ENCODE assay signal across 1 cellular context in genomic region chr9:35658144-35658893, GRCh38.
TF ChIP-seq lines count a peak whose summit lies in the region.

CCDC107 (plus strand) TSS chr9:35658292; CDS start chr9:35658380, 88 bp downstream.

TF ChIP-seq in HepG2, 621 proteins besides CTCF, POLR2A, EP300 and RAD21 (continued from another document and continues in another):
- no peak; the same call in 1 of the 2 replicates for TF ChIP-seq ZNF704 (CRISPR knock-in tag; IDR thresholded peaks at IDR 0.05; ENCODE audit: borderline replicate concordance)
- TF ChIP-seq ARID2 (CRISPR knock-in tag; IDR thresholded peaks at IDR 0.05; ENCODE audit: borderline replicate concordance) = no peak
- no peak for TF ChIP-seq RCOR2 (CRISPR knock-in tag; IDR thresholded peaks at IDR 0.05)
- no peak for TF ChIP-seq HNRNPH1 (optimal IDR thresholded peaks at IDR 0.05; ENCODE audit: low read depth, low read length)
- 0 out of 2 replicates have a peak, but pooled peaks have one; percentile 17 for TF ChIP-seq IRF2 (CRISPR knock-in tag; IDR thresholded peaks at IDR 0.05)
- TF ChIP-seq NFRKB (IDR thresholded peaks at IDR 0.05) = no peak
- no peak for TF ChIP-seq ZNF251 (CRISPR knock-in tag; IDR thresholded peaks at IDR 0.05)
- TF ChIP-seq HOXD1 (CRISPR knock-in tag; IDR thresholded peaks at IDR 0.05) = no peak
- TF ChIP-seq NFE2L1 (CRISPR knock-in tag; IDR thresholded peaks at IDR 0.05; ENCODE audit: borderline replicate concordance) = no peak
- TF ChIP-seq ZSCAN29 (CRISPR knock-in tag; conservative IDR thresholded peaks at IDR 0.05) = no peak
- TF ChIP-seq ZNF792 (CRISPR knock-in tag; IDR thresholded peaks at IDR 0.05) = no peak
- no peak for TF ChIP-seq ATF1 (CRISPR knock-in tag; IDR thresholded peaks at IDR 0.05)
- TF ChIP-seq TBX2 (CRISPR knock-in tag; IDR thresholded peaks at IDR 0.05; ENCODE audit: borderline replicate concordance) = peak; percentile 61
- no peak for TF ChIP-seq ZBTB39 (CRISPR knock-in tag; IDR thresholded peaks at IDR 0.05)
- no peak; the same call in 1 of the 2 replicates for TF ChIP-seq TFE3 (CRISPR knock-in tag; IDR thresholded peaks at IDR 0.05)
- TF ChIP-seq NAIF1 (CRISPR knock-in tag; IDR thresholded peaks at IDR 0.05; ENCODE audit: borderline replicate concordance) = no peak; the same call in 1 of the 2 replicates
- no peak for TF ChIP-seq ELF1 (CRISPR knock-in tag; IDR thresholded peaks at IDR 0.05)
- TF ChIP-seq NONO (IDR thresholded peaks at IDR 0.05) = no peak
- TF ChIP-seq NONO (CRISPR knock-in tag; conservative IDR thresholded peaks at IDR 0.05) = peak; percentile 84
- TF ChIP-seq SETDB1 (CRISPR knock-in tag; IDR thresholded peaks at IDR 0.05; ENCODE audit: borderline replicate concordance) = no peak
- TF ChIP-seq TGIF2 (CRISPR knock-in tag; IDR thresholded peaks at IDR 0.05) = no peak
- no peak for TF ChIP-seq ZNF766 (CRISPR knock-in tag; IDR thresholded peaks at IDR 0.05; ENCODE audit: borderline replicate concordance)
- no peak for TF ChIP-seq RERE (CRISPR knock-in tag; IDR thresholded peaks at IDR 0.05; ENCODE audit: low read depth)
- TF ChIP-seq AFF4 (CRISPR knock-in tag; IDR thresholded peaks at IDR 0.05) = no peak
- peak; percentile 33; the same call in 1 of the 2 replicates for TF ChIP-seq ZBTB25 (CRISPR knock-in tag; IDR thresholded peaks at IDR 0.05)
- 0 out of 2 replicates have a peak, but pooled peaks have one; percentile 15 for TF ChIP-seq ZSCAN9 (CRISPR knock-in tag; IDR thresholded peaks at IDR 0.05; ENCODE audit: borderline replicate concordance)
- TF ChIP-seq BORCS8-MEF2B (CRISPR knock-in tag; IDR thresholded peaks at IDR 0.05) = peak; percentile 62; the same call in 1 of the 2 replicates
- no peak for TF ChIP-seq PRDM15 (CRISPR knock-in tag; IDR thresholded peaks at IDR 0.05)
- 0 out of 2 replicates have a peak, but pooled peaks have one; percentile 18 for TF ChIP-seq PRDM10 (CRISPR knock-in tag; IDR thresholded peaks at IDR 0.05; ENCODE audit: low read depth)
- TF ChIP-seq SMYD3 (CRISPR knock-in tag; IDR thresholded peaks at IDR 0.05) = no peak
